In genomic region chr15:78284758-78285157, GRCh38 we compare ENCODE assay signal across 1 cellular context.
TF ChIP-seq lines count a peak whose summit lies in the region.

No MANE protein-coding gene starts in this region.

TF ChIP-seq in WTC11, 78 proteins besides CTCF, POLR2A, EP300 and RAD21 (continued from another document):
- TF ChIP-seq ARID4B (CRISPR knock-in tag; IDR thresholded peaks at IDR 0.05; ENCODE audit: borderline replicate concordance) (no peak), CREB1 (CRISPR knock-in tag; IDR thresholded peaks at IDR 0.05) (no peak), HMGXB4 (CRISPR knock-in tag; IDR thresholded peaks at IDR 0.05) (no peak), USF1 (CRISPR knock-in tag; IDR thresholded peaks at IDR 0.05) (no peak), TEAD1 (CRISPR knock-in tag; IDR thresholded peaks at IDR 0.05) (no peak), SMAD3 (CRISPR knock-in tag; IDR thresholded peaks at IDR 0.05; ENCODE audit: borderline replicate concordance) (no peak), NR2C2 (CRISPR knock-in tag; IDR thresholded peaks at IDR 0.05) (no peak), FOXP4 (CRISPR knock-in tag; IDR thresholded peaks at IDR 0.05) (no peak), STAT6 (CRISPR knock-in tag; conservative IDR thresholded peaks at IDR 0.05; ENCODE audit: low read depth) (no peak), NR3C1 (CRISPR knock-in tag; conservative IDR thresholded peaks at IDR 0.05; ENCODE audit: low read depth) (no peak), TCF7 (CRISPR knock-in tag; IDR thresholded peaks at IDR 0.05; ENCODE audit: low read depth) (no peak)
TF ChIP-seq in WTC11: peak in this region for 0.
